In the genomic region with DNA sequence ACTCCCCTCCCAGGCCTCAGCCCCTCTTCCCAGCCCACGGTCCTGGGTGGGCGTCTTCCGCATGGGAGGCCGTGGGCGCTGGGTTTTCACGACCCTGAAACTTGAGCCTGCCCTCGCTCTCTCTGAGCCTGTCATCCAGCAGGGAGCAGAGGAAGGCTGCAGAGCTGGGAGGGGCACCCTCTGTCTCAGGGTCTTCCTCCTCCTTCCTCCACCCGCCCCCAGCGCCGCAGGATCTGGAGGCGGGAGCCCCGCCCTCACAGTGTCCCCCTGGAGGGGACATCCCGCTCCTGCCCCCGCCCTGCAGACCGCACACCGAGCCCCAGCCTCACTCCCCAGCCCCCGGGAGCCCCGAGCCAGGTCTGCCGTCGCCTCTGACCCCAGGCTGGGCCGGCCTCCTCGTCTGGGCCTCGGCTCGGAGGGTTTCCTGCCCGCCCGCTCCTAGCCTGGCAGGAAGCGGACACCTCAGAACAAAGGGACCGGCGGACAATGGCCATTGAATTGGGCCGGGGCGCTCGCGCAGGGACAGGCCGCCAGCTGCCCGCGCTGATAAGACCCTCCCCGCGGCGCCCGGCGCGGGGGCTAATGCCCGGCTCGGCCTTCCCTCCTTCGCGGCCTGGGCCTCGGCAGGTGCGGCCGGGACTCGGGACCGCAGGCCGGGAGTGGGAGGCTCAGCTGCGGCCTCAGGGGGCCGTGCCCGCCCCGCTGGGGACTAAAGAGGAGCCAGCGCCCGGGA, we compare ENCODE assay signal across 13 cellular contexts. TPM values are rescaled to one million over a fixed set of nuclear protein-coding genes. Genes with fewer than 3 reads are reported as not detected.
DNase-seq lines count a peak whose midpoint lies in the region; ATAC-seq and TF ChIP-seq lines count a peak whose summit lies in the region.
"Had no signal": no experiment of that assay in that cellular context is flagged by ENCODE, and none has a peak within 500 bp of the region (broad histone marks: within the 10 kb centered on the region; RNA-seq: fewer than 3 reads in every experiment).

No MANE protein-coding gene starts in this region.

- H3K27me3 ChIP-seq in dorsolateral prefrontal cortex: peaks cover 0 to 85% (median 31%) of the 10 kb centered on the region in 45 donors
- H3K27me3 ChIP-seq in iPS-20b (ENCODE audit: insufficient read depth, low read length): peaks cover 47% of the 10 kb centered on the region

- peak overlapping the region; percentile 29 for H3K4me3 Mint-ChIP-seq in progenitor cell of endocrine pancreas (ENCODE audit: low read depth)
- H3K4me3 Mint-ChIP-seq: activated CD4-positive, alpha-beta T cell treated with anti-CD3 and anti-CD28 coated beads, Interleukin-2, amount 10 ng/mL, durations not matched to agents 7 days and 5 days had no signal

- CTCF ChIA-PET in HEK293 (lab: Yijun Ruan, JAX): no interaction called here

- H3K4me3 ChIP-seq in HEK293 (ENCODE audit: low read depth, low read length) (no peak overlapping the region), dorsolateral prefrontal cortex (peak overlapping the region in 52 of 59 donors; percentile 5 to 62 (median 36)), iPS-20b (ENCODE audit: low read length) (peak overlapping the region; percentile 51; the same call in 1 of the 2 replicates)

- intact Hi-C loops in dorsolateral prefrontal cortex (cut with DNase I): loop anchor here in 1 of 2 donors (10.0 kb wide), 1 partner anchor 102 kb away; no protein-coding TSS in a partner anchor

- ATAC-seq in GM19463 (IDR thresholded peaks at IDR 0.05; ENCODE audit: unreplicated experiment): no peak
- ATAC-seq: natural killer cell treated with Interleukin-12 subunit alpha and Interleukin-12 subunit beta and Interleukin-15 and Interleukin-18, amount 100 ng/mL, for 72 hours had no signal

- H3K36me3 ChIP-seq in HEK293 (ENCODE audit: control insufficient read depth in 2 of 2, insufficient read depth in 1 of 2, low read length in 2 of 2): no peaks in the 10 kb centered on the region
- H3K36me3 ChIP-seq in iPS-20b (ENCODE audit: insufficient read depth, low read depth, low read length): no peaks in the 10 kb centered on the region

- H3K27ac Mint-ChIP-seq in progenitor cell of endocrine pancreas: no peak overlapping the region
- H3K27ac Mint-ChIP-seq: activated CD4-positive, alpha-beta T cell treated with anti-CD3 and anti-CD28 coated beads, Interleukin-2, amount 10 ng/mL, durations not matched to agents 7 days and 5 days; natural killer cell treated with Interleukin-12 subunit alpha and Interleukin-12 subunit beta and Interleukin-15 and Interleukin-18, amount 100 ng/mL, for 72 hours had no signal

- no peaks in the 10 kb centered on the region for H3K9me3 Mint-ChIP-seq in progenitor cell of endocrine pancreas (ENCODE audit: low read depth)
- H3K9me3 Mint-ChIP-seq: activated CD4-positive, alpha-beta T cell treated with anti-CD3 and anti-CD28 coated beads, Interleukin-2, amount 10 ng/mL, durations not matched to agents 7 days and 5 days; natural killer cell treated with Interleukin-12 subunit alpha and Interleukin-12 subunit beta and Interleukin-15 and Interleukin-18, amount 100 ng/mL, for 72 hours had no signal

- H3K36me3 Mint-ChIP-seq in progenitor cell of endocrine pancreas (ENCODE audit: insufficient read depth): no peaks in the 10 kb centered on the region
- H3K36me3 Mint-ChIP-seq: natural killer cell treated with Interleukin-12 subunit alpha and Interleukin-12 subunit beta and Interleukin-15 and Interleukin-18, amount 100 ng/mL, for 72 hours had no signal

- no peak for TF ChIP-seq CTCF in HEK293 (tag by site-specific recombination; IDR thresholded peaks at IDR 0.05)
- TF ChIP-seq CTCF in dorsolateral prefrontal cortex (IDR thresholded peaks at IDR 0.05 in 54 of 56, conservative IDR thresholded peaks at IDR 0.05 in 2 of 56; ENCODE audit: low read depth in 1 of 56, partially characterized antibody in 56 of 56): no peak
- TF ChIP-seq CTCF in progenitor cell of endocrine pancreas (IDR thresholded peaks at IDR 0.05; ENCODE audit: unreplicated experiment): no peak

- H3K4me1 ChIP-seq in HEK293 (ENCODE audit: control insufficient read depth, insufficient read depth, low read length) (no peaks in the 10 kb centered on the region), iPS-20b (ENCODE audit: insufficient read depth, low read length) (peaks cover 5% of the 10 kb centered on the region; the same call in 1 of the 2 replicates)

- H3K27me3 Mint-ChIP-seq in progenitor cell of endocrine pancreas: peaks cover 32% of the 10 kb centered on the region

- H3K27ac ChIP-seq in HEK293 (ENCODE audit: extremely low read depth, low read depth, low read length): no peak overlapping the region
- H3K27ac ChIP-seq in dorsolateral prefrontal cortex: peak overlapping the region in 23 of 59 donors; percentile 3 to 75 (median 39)
- no peak overlapping the region for H3K27ac ChIP-seq in iPS-20b (ENCODE audit: low read length)

- POLR2A ChIA-PET in HEK293 (lab: Yijun Ruan, JAX): no interaction called here

- DNase-seq in dorsolateral prefrontal cortex: no peak
- no peak for DNase-seq in progenitor cell of endocrine pancreas (ENCODE audit: low spot score, unreplicated experiment)
- DNase-seq in HCEC 1CT: no peak
- no peak for DNase-seq in NCI-H82 treated with DMSO at 0.1 percent for 48 hours (lab: John Stamatoyannopoulos, UW; ENCODE audit: unreplicated experiment)
- DNase-seq in stimulated activated CD4-positive, alpha-beta T cell treated with anti-CD3 and anti-CD28 coated beads, Interleukin-4, amount 100 ng/mL, for 1 hour: no peak
- DNase-seq: activated CD4-positive, alpha-beta T cell treated with anti-CD3 and anti-CD28 coated beads, Interleukin-2, amount 10 ng/mL, durations not matched to agents 7 days and 5 days; activated gamma-delta T cell; AML-193; stimulated activated CD4-positive, alpha-beta T cell treated with anti-CD3 and anti-CD28 coated beads, Interleukin-2, amount 100 ng/mL, for 24 hours had no signal

- H3K9me3 ChIP-seq in HEK293 (ENCODE audit: control insufficient read depth, insufficient read depth, low read depth, low read length) (no peaks in the 10 kb centered on the region), iPS-20b (ENCODE audit: insufficient read depth, low read depth, low read length) (no peaks in the 10 kb centered on the region)

- H3K4me1 Mint-ChIP-seq in progenitor cell of endocrine pancreas (ENCODE audit: low read depth): no peaks in the 10 kb centered on the region

- H3K9ac ChIP-seq in iPS-20b (ENCODE audit: low read depth, low read length): no peak overlapping the region

TF ChIP-seq in HEK293, 187 proteins besides CTCF, POLR2A, EP300 and RAD21:
- peak; percentile 95 for TF ChIP-seq EGR2 (tag by site-specific recombination; IDR thresholded peaks at IDR 0.05; ENCODE audit: low read depth)
- TF ChIP-seq ZFHX2 (tag by site-specific recombination; conservative IDR thresholded peaks at IDR 0.05): peak; percentile 98
- no peak for TF ChIP-seq ZNF146 (tag by site-specific recombination; IDR thresholded peaks at IDR 0.05)
- no peak for TF ChIP-seq ZFP3 (tag by site-specific recombination; IDR thresholded peaks at IDR 0.05; ENCODE audit: low read depth)
- no peak for TF ChIP-seq ZBTB21 (tag by site-specific recombination; IDR thresholded peaks at IDR 0.05)

RNA-seq across cellular contexts. Expression of a gene that starts 15.3 kb away (rescaled TPM):
- total RNA-seq in dorsolateral prefrontal cortex (10 to 100 TPM; 29.1 to 76.6 (median 47.9) TPM), progenitor cell of endocrine pancreas (66.6 and 68.5 TPM in 2 replicates)

RNA-seq across cellular contexts. Expression of a gene that starts 27.8 kb away (rescaled TPM):
- total RNA-seq in dorsolateral prefrontal cortex: 10 to 100 TPM; 15.2 to 59.3 (median 34.5) TPM
- 3.8 and 8.5 TPM in 2 replicates for total RNA-seq in progenitor cell of endocrine pancreas

RNA-seq across cellular contexts. Expression of a gene that starts 51.9 kb away (rescaled TPM):
- total RNA-seq in dorsolateral prefrontal cortex: 10 to 100 TPM; 28.3 to 99.3 (median 59.6) TPM
- total RNA-seq in progenitor cell of endocrine pancreas: 31.6 and 31.9 TPM in 2 replicates
